8 cellular contexts compared by ENCODE assay signal in genomic region chr14:21924479-21924878, GRCh38.
DNase-seq lines count a peak whose midpoint lies in the region; ATAC-seq and FAIRE-seq lines count a peak whose summit lies in the region.

No MANE protein-coding gene starts in this region.

- peak; percentile 42 for DNase-seq in activated T-helper 2 cell treated with anti-CD3 and anti-CD28 coated beads, Interferon-gamma antibody, Interleukin-2, Interleukin-4, amounts not matched to agents 10 μg/mL and 5 μg/mL and 100 μg/mL, durations not matched to agents 14 hours and 24 hours and 36 hours (ENCODE audit: low spot score)
- peak; percentile 43 for DNase-seq in stimulated activated CD8-positive, alpha-beta memory T cell treated with anti-CD3 and anti-CD28 coated beads, Interleukin-12 subunit alpha, Interleukin-12 subunit beta, amount 100 ng/mL, for 1 hour (ENCODE audit: low read depth)
- DNase-seq in NCI-H774 (lab: John Stamatoyannopoulos, UW) (no peak), HTR-8/SVneo (ENCODE audit: insufficient read length, low spot score) (no peak), SIG-M5 treated with dmso at 0.1 percent for 504 hours (lab: John Stamatoyannopoulos, UW; ENCODE audit: unreplicated experiment) (no peak), NCI-H345 treated with DMSO at 0.1 percent for 48 hours (lab: John Stamatoyannopoulos, UW; ENCODE audit: unreplicated experiment) (no peak)

- FAIRE-seq in HTR-8/SVneo (lab: Jason Lieb, UNC), result no peak

- no peaks in the 10 kb centered on the region for H3K27me3 Mint-ChIP-seq in IgD-negative memory B cell
- peaks cover 2% of the 10 kb centered on the region for H3K27me3 Mint-ChIP-seq in activated T-helper 2 cell treated with anti-CD3 and anti-CD28 coated beads, Interferon-gamma antibody, Interleukin-2, Interleukin-4, amounts not matched to agents 10 μg/mL and 5 μg/mL and 100 μg/mL, durations not matched to agents 14 hours and 24 hours and 36 hours (ENCODE audit: low read depth)

- H3K9me3 Mint-ChIP-seq in IgD-negative memory B cell, result peaks cover 0 to 2% (median 0%) of the 10 kb centered on the region in 3 donors
- peaks cover 14% of the 10 kb centered on the region for H3K9me3 Mint-ChIP-seq in activated T-helper 2 cell treated with anti-CD3 and anti-CD28 coated beads, Interferon-gamma antibody, Interleukin-2, Interleukin-4, amounts not matched to agents 10 μg/mL and 5 μg/mL and 100 μg/mL, durations not matched to agents 14 hours and 24 hours and 36 hours

- peak overlapping the region; percentile 68 to 90 (median 83) for H3K27ac Mint-ChIP-seq in IgD-negative memory B cell
- peak overlapping the region; percentile 83 for H3K27ac Mint-ChIP-seq in activated T-helper 2 cell treated with anti-CD3 and anti-CD28 coated beads, Interferon-gamma antibody, Interleukin-2, Interleukin-4, amounts not matched to agents 10 μg/mL and 5 μg/mL and 100 μg/mL, durations not matched to agents 14 hours and 24 hours and 36 hours

- peak overlapping the region; percentile 68 to 88 (median 78) for H3K4me3 Mint-ChIP-seq in IgD-negative memory B cell
- peak overlapping the region; percentile 18 for H3K4me3 Mint-ChIP-seq in activated T-helper 2 cell treated with anti-CD3 and anti-CD28 coated beads, Interferon-gamma antibody, Interleukin-2, Interleukin-4, amounts not matched to agents 10 μg/mL and 5 μg/mL and 100 μg/mL, durations not matched to agents 14 hours and 24 hours and 36 hours (ENCODE audit: low read depth)

- intact Hi-C loops in activated T-helper 2 cell treated with anti-CD3 and anti-CD28 coated beads, Interferon-gamma antibody, Interleukin-2, Interleukin-4, amounts not matched to agents 10 μg/mL and 5 μg/mL and 100 μg/mL, durations not matched to agents 14 hours and 24 hours and 36 hours (cut with micrococcal nuclease), result no loop called here

- H3K4me1 Mint-ChIP-seq in IgD-negative memory B cell, result peaks cover 27 to 43% (median 29%) of the 10 kb centered on the region in 3 donors
- peaks cover 37% of the 10 kb centered on the region for H3K4me1 Mint-ChIP-seq in activated T-helper 2 cell treated with anti-CD3 and anti-CD28 coated beads, Interferon-gamma antibody, Interleukin-2, Interleukin-4, amounts not matched to agents 10 μg/mL and 5 μg/mL and 100 μg/mL, durations not matched to agents 14 hours and 24 hours and 36 hours (ENCODE audit: low read depth)

- H3K36me3 Mint-ChIP-seq in IgD-negative memory B cell, result no peaks in the 10 kb centered on the region
- H3K36me3 Mint-ChIP-seq in activated T-helper 2 cell treated with anti-CD3 and anti-CD28 coated beads, Interferon-gamma antibody, Interleukin-2, Interleukin-4, amounts not matched to agents 10 μg/mL and 5 μg/mL and 100 μg/mL, durations not matched to agents 14 hours and 24 hours and 36 hours (ENCODE audit: low read depth), result peaks cover 8% of the 10 kb centered on the region

- peak; percentile 93 for ATAC-seq in GM19452 (IDR thresholded peaks at IDR 0.05; ENCODE audit: unreplicated experiment)

Comparison
In these comparisons a context has a peak if more than half of its experiments do, and no peak if none do; other contexts are left out.
1. DNase-seq: peak in activated T-helper 2 cell treated with anti-CD3 and anti-CD28 coated beads, Interferon-gamma antibody, Interleukin-2, Interleukin-4, amounts not matched to agents 10 μg/mL and 5 μg/mL and 100 μg/mL, durations not matched to agents 14 hours and 24 hours and 36 hours (single experiment) and stimulated activated CD8-positive, alpha-beta memory T cell treated with anti-CD3 and anti-CD28 coated beads, Interleukin-12 subunit alpha, Interleukin-12 subunit beta, amount 100 ng/mL, for 1 hour (single experiment); none in NCI-H774 (single experiment), HTR-8/SVneo (single experiment), SIG-M5 treated with dmso at 0.1 percent for 504 hours (single experiment) and NCI-H345 treated with DMSO at 0.1 percent for 48 hours (single experiment).